In genomic region chr2:120550893-120551446, GRCh38 we compare ENCODE assay signal across 1 cellular context.
TF ChIP-seq lines count a peak whose summit lies in the region.

No MANE protein-coding gene starts in this region.

TF ChIP-seq in HepG2, 621 proteins besides CTCF, POLR2A, EP300 and RAD21 (continued from another document):
- no peak for TF ChIP-seq ZSCAN5A (CRISPR knock-in tag; IDR thresholded peaks at IDR 0.05; ENCODE audit: borderline replicate concordance)
- peak; percentile 47 for TF ChIP-seq ZFP36 (IDR thresholded peaks at IDR 0.05; ENCODE audit: borderline replicate concordance, low read depth, low read length, partially characterized antibody)
- TF ChIP-seq GTF3A (CRISPR knock-in tag; conservative IDR thresholded peaks at IDR 0.05) = peak; percentile 81; the same call in 1 of the 2 replicates
- TF ChIP-seq SP140L (CRISPR knock-in tag; IDR thresholded peaks at IDR 0.05; ENCODE audit: borderline replicate concordance) = no peak
- TF ChIP-seq POLR2AphosphoS5 (IDR thresholded peaks at IDR 0.05; ENCODE audit: low read depth, low read length) = no peak
- peak; percentile 68 for TF ChIP-seq SOX13 (IDR thresholded peaks at IDR 0.05)
- TF ChIP-seq SOX13 (CRISPR knock-in tag; conservative IDR thresholded peaks at IDR 0.05 in 1 of 2, IDR thresholded peaks at IDR 0.05 in 1 of 2) = peak in 1 of 2 experiments; percentile 94; a peak in 2 of 4 replicates
- TF ChIP-seq GPN1 (CRISPR knock-in tag; IDR thresholded peaks at IDR 0.05; ENCODE audit: borderline replicate concordance) = no peak
- peak; percentile 81; the same call in 1 of the 2 replicates for TF ChIP-seq ZSCAN30 (CRISPR knock-in tag; IDR thresholded peaks at IDR 0.05)
- TF ChIP-seq ZNF607 (CRISPR knock-in tag; IDR thresholded peaks at IDR 0.05; ENCODE audit: borderline replicate concordance) = no peak; the same call in 1 of the 2 replicates
- no peak for TF ChIP-seq ZNF143 (CRISPR knock-in tag; IDR thresholded peaks at IDR 0.05)
- TF ChIP-seq ZNF879 (CRISPR knock-in tag; IDR thresholded peaks at IDR 0.05) = no peak
- TF ChIP-seq ZBTB37 (CRISPR knock-in tag; IDR thresholded peaks at IDR 0.05) = no peak; the same call in 1 of the 2 replicates
- TF ChIP-seq SMYD3 (CRISPR knock-in tag; IDR thresholded peaks at IDR 0.05) = no peak; the same call in 1 of the 2 replicates
- no peak for TF ChIP-seq SAFB2 (CRISPR knock-in tag; IDR thresholded peaks at IDR 0.05; ENCODE audit: borderline replicate concordance, low read depth)
- peak; percentile 97 for TF ChIP-seq ZBTB3 (CRISPR knock-in tag; IDR thresholded peaks at IDR 0.05; ENCODE audit: borderline replicate concordance, low read depth)
- no peak for TF ChIP-seq ZNF441 (CRISPR knock-in tag; IDR thresholded peaks at IDR 0.05; ENCODE audit: borderline replicate concordance)
- TF ChIP-seq SRY (CRISPR knock-in tag; IDR thresholded peaks at IDR 0.05) = no peak
- TF ChIP-seq ZNF18 (CRISPR knock-in tag; IDR thresholded peaks at IDR 0.05; ENCODE audit: insufficient replicate concordance) = no peak
- no peak for TF ChIP-seq MAZ (IDR thresholded peaks at IDR 0.05; ENCODE audit: borderline replicate concordance, low read depth, low read length)
- no peak for TF ChIP-seq MAZ (CRISPR knock-in tag; IDR thresholded peaks at IDR 0.05; ENCODE audit: low read depth)
- 0 out of 2 replicates have a peak, but pooled peaks have one; percentile 48 for TF ChIP-seq ZNF775 (CRISPR knock-in tag; IDR thresholded peaks at IDR 0.05; ENCODE audit: borderline replicate concordance)
- TF ChIP-seq FOXP1 (IDR thresholded peaks at IDR 0.05) = no peak
- TF ChIP-seq FOXP1 (CRISPR knock-in tag; IDR thresholded peaks at IDR 0.05) = peak; percentile 79; the same call in 1 of the 2 replicates
- no peak for TF ChIP-seq ZNF552 (CRISPR knock-in tag; IDR thresholded peaks at IDR 0.05; ENCODE audit: borderline replicate concordance)
- peak; percentile 88 for TF ChIP-seq RARA (CRISPR knock-in tag; IDR thresholded peaks at IDR 0.05)
- no peak for TF ChIP-seq U2AF2 (IDR thresholded peaks at IDR 0.05; ENCODE audit: low read depth, low read length)
- peak; percentile 29; the same call in 1 of the 2 replicates for TF ChIP-seq NFYC (CRISPR knock-in tag; IDR thresholded peaks at IDR 0.05)
- no peak for TF ChIP-seq ZNF569 (CRISPR knock-in tag; IDR thresholded peaks at IDR 0.05; ENCODE audit: borderline replicate concordance)
- peak; percentile 96 for TF ChIP-seq ZNF644 (CRISPR knock-in tag; IDR thresholded peaks at IDR 0.05; ENCODE audit: low read depth)
- no peak for TF ChIP-seq ZNF234 (CRISPR knock-in tag; conservative IDR thresholded peaks at IDR 0.05)
- TF ChIP-seq ZNF333 (CRISPR knock-in tag; IDR thresholded peaks at IDR 0.05; ENCODE audit: borderline replicate concordance) = no peak
- TF ChIP-seq ZKSCAN8 (CRISPR knock-in tag; IDR thresholded peaks at IDR 0.05; ENCODE audit: borderline replicate concordance) = 0 out of 2 replicates have a peak, but pooled peaks have one; percentile 41
- peak; percentile 95 for TF ChIP-seq RXRB (CRISPR knock-in tag; IDR thresholded peaks at IDR 0.05; ENCODE audit: borderline replicate concordance)
- 0 out of 2 replicates have a peak, but pooled peaks have one; percentile 35 for TF ChIP-seq CBFB (CRISPR knock-in tag; IDR thresholded peaks at IDR 0.05)
- TF ChIP-seq ARID5B (CRISPR knock-in tag; IDR thresholded peaks at IDR 0.05) = peak; percentile 96
- TF ChIP-seq ZNF576 (CRISPR knock-in tag; IDR thresholded peaks at IDR 0.05) = no peak
- peak; percentile 92 for TF ChIP-seq SMAD3 (CRISPR knock-in tag; IDR thresholded peaks at IDR 0.05)
- no peak for TF ChIP-seq ZNF704 (CRISPR knock-in tag; IDR thresholded peaks at IDR 0.05; ENCODE audit: borderline replicate concordance)
- TF ChIP-seq MTERF4 (CRISPR knock-in tag; IDR thresholded peaks at IDR 0.05) = no peak
